8 cellular contexts compared by ENCODE assay signal in genomic region chrX:37745354-37745753, GRCh38. TPM values are rescaled to one million over a fixed set of nuclear protein-coding genes. Genes with fewer than 3 reads are reported as not detected.
DNase-seq lines count a peak whose midpoint lies in the region; ATAC-seq and TF ChIP-seq lines count a peak whose summit lies in the region.

No MANE protein-coding gene starts in this region.

- no peaks in the 10 kb centered on the region for H3K9me3 ChIP-seq in A673 (ENCODE audit: low read depth, low read length, poor library complexity, severe bottlenecking)
- no peaks in the 10 kb centered on the region for H3K9me3 ChIP-seq in colonic mucosa
- no peaks in the 10 kb centered on the region for H3K9me3 ChIP-seq in liver (ENCODE audit: control insufficient read depth in 4 of 4, low read length in 3 of 4)

- peak; percentile 88 for TF ChIP-seq CTCF in A673 (conservative IDR thresholded peaks at IDR 0.05; ENCODE audit: low read depth, low read length)
- peak; percentile 86 for TF ChIP-seq CTCF in colonic mucosa (IDR thresholded peaks at IDR 0.05)
- peak; percentile 87 for TF ChIP-seq CTCF in liver (IDR thresholded peaks at IDR 0.05; ENCODE audit: low read depth, low read length, missing input control)

- H3K4me3 ChIP-seq in A673 (ENCODE audit: low read depth, low read length, poor library complexity, severe bottlenecking) = no peak overlapping the region
- H3K4me3 ChIP-seq in colonic mucosa = no peak overlapping the region
- no peak overlapping the region for H3K4me3 ChIP-seq in liver (ENCODE audit: low read depth in 1 of 3, low read length in 3 of 3)

- H3K36me3 ChIP-seq in A673 (ENCODE audit: insufficient read depth, low read length, poor library complexity, severe bottlenecking) (no peaks in the 10 kb centered on the region), colonic mucosa (no peaks in the 10 kb centered on the region), liver (ENCODE audit: control insufficient read depth in 4 of 4, insufficient read depth in 3 of 4, low read depth in 1 of 4, low read length in 3 of 4) (no peaks in the 10 kb centered on the region)

- ATAC-seq in GM18858 (IDR thresholded peaks at IDR 0.05; ENCODE audit: unreplicated experiment) = peak; percentile 48
- peak; percentile 57 for ATAC-seq in HG03103 (IDR thresholded peaks at IDR 0.05; ENCODE audit: low read depth, unreplicated experiment)

- intact Hi-C loops in A673 (cut with micrococcal nuclease; ENCODE audit: unreplicated experiment) (loop anchor here (1.0 to 10.0 kb wide), 4 partner anchors 80 to 429 kb away; no protein-coding TSS in a partner anchor), colonic mucosa (cut with DNase I) (loop anchor here (5.0 kb wide), 1 partner anchor 77 kb away; no protein-coding TSS in a partner anchor)

- H3K27ac ChIP-seq in A673 (ENCODE audit: low read depth, low read length, poor library complexity, severe bottlenecking) (no peak overlapping the region), colonic mucosa (no peak overlapping the region), liver (ENCODE audit: low read depth in 1 of 2, low read length in 2 of 2) (no peak overlapping the region)

- no TSS peak for BruUV-seq in A673 (replicated peaks; lab: Mats Ljungman, UMichigan)

- DNase-seq in A673 (ENCODE audit: low spot score) = peak; percentile 85
- DNase-seq in NCI-H345 treated with DMSO at 0.1 percent for 48 hours (lab: John Stamatoyannopoulos, UW; ENCODE audit: unreplicated experiment) = peak; percentile 50
- DNase-seq in activated CD4-positive, alpha-beta T cell treated with anti-CD3 and anti-CD28 coated beads for 4 hours = peak; percentile 63 to 82
- peak; percentile 85 for DNase-seq in colonic mucosa
- peak in 2 of 3 donors; percentile 43 to 68 for DNase-seq in stimulated activated CD4-positive, alpha-beta T cell treated with anti-CD3 and anti-CD28 coated beads, TNF-alpha, amount 100 ng/mL, for 48 hours (ENCODE audit: low read depth in 3 of 3)

- TF ChIP-seq RAD21 in liver (IDR thresholded peaks at IDR 0.05) = peak; percentile 93 to 96

- H3K4me1 ChIP-seq in A673 (ENCODE audit: insufficient read depth, low read length, poor library complexity, severe bottlenecking) (peaks cover 4% of the 10 kb centered on the region), colonic mucosa (no peaks in the 10 kb centered on the region), liver (ENCODE audit: control insufficient read depth in 4 of 4, insufficient read depth in 4 of 4, low read length in 3 of 4) (peaks cover 0 to 2% (median 0%) of the 10 kb centered on the region in 4 donors)

- POLR2A ChIA-PET in A673 (lab: Charles Lee; ENCODE audit: low non-redundant PET) = no interaction called here

- 10% methylated on average over 3 of the region's 3 CpGs for WGBS in liver

- CTCF ChIA-PET in A673 (lab: Charles Lee) = interaction anchor here (0.6 to 2.0 kb wide), 8 partner anchors 79 to 908 kb away, joined by 3 to 12 read pairs (median 4); no protein-coding TSS in a partner anchor

- no peaks in the 10 kb centered on the region for H3K27me3 ChIP-seq in A673 (replicated peaks; ENCODE audit: insufficient read depth, low read depth, low read length, poor library complexity)
- no peaks in the 10 kb centered on the region for H3K27me3 ChIP-seq in colonic mucosa
- H3K27me3 ChIP-seq in liver (ENCODE audit: control insufficient read depth in 4 of 4, insufficient read depth in 4 of 4, low read length in 3 of 4) = no peaks in the 10 kb centered on the region

- no peak overlapping the region for H3K9ac ChIP-seq in colonic mucosa (ENCODE audit: low read depth in 2 of 2, low read length in 2 of 2)
- no peak overlapping the region for H3K9ac ChIP-seq in liver (ENCODE audit: low read depth in 1 of 2, low read length in 2 of 2)

TF ChIP-seq in liver, 16 proteins besides CTCF, POLR2A, EP300 and RAD21:
- TF ChIP-seq FOXA1 (IDR thresholded peaks at IDR 0.05) (no peak), YY1 (IDR thresholded peaks at IDR 0.05) (no peak), ZBTB33 (IDR thresholded peaks at IDR 0.05) (no peak), RXRA (IDR thresholded peaks at IDR 0.05) (peak in 1 of 2 donors; percentile 8), EGR1 (IDR thresholded peaks at IDR 0.05; ENCODE audit: low read depth in 2 of 2) (no peak), GABPA (IDR thresholded peaks at IDR 0.05 in 1 of 2, conservative IDR thresholded peaks at IDR 0.05 in 1 of 2) (no peak)
TF ChIP-seq in liver: peak in this region for 1.

RNA-seq across cellular contexts. Expression of gene CYBB, which starts 34.5 kb away (rescaled TPM):
- total RNA-seq in A673 (2021) (0.22 TPM in 1 of 2 replicates, not detected in the other), colonic mucosa (10 to 100 TPM in 1 of 2 donors, 1 to 10 TPM in 1; 7.7 to 18.6 TPM), liver (10 to 100 TPM; 18.8 to 65.7 TPM)
- polyA plus RNA-seq in liver = 10 to 100 TPM in 1 of 2 donors, 1 to 10 TPM in 1; 2.8 to 10.2 TPM

RNA-seq across cellular contexts. Expression of gene XK, which starts 59.8 kb away (rescaled TPM):
- 0.30 and 0.74 TPM in 2 replicates for total RNA-seq in A673 (2021)
- total RNA-seq in colonic mucosa = 10 to 100 TPM; 25.2 to 27.8 TPM
- total RNA-seq in liver = 10 to 100 TPM in 1 of 2 donors, 1 to 10 TPM in 1; 3.0 to 68.4 TPM
- under 1 TPM; 0.83 to 0.98 TPM for polyA plus RNA-seq in liver
